ENCODE assay signal across 19 cellular contexts in the genomic region with DNA sequence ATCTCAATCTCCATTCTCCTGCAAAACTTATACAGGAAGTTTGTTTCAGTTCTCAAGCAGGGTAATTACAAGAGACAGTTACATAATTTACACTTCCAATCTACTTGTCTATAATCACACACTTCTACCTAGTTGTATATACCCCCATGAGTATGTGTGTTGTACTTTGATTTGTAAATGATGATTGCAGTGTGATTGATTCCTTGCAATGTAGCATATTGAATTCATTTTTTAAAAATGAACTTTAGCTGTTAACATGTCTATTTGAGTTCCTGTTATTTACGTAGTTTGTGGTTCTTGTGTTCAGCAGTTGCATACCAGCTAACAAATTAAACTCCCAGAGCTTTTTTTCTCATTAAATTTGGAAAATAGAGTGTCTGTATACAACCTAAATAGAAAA.
A peak's percentile ranks its signal among the peaks of the same experiment; 100 is the strongest.
DNase-seq lines count a peak whose midpoint lies in the region; ATAC-seq, FAIRE-seq and TF ChIP-seq lines count a peak whose summit lies in the region.
"Had no signal": no experiment of that assay in that cellular context is flagged by ENCODE, and none has a peak within 500 bp of the region (broad histone marks: within the 10 kb centered on the region; RNA-seq: fewer than 3 reads in every experiment).

No MANE protein-coding gene starts in this region.

- peak; percentile 52 for FAIRE-seq in H54 (lab: Jason Lieb, UNC)
- FAIRE-seq: D721Med, HTR-8/SVneo had no signal

- H3K36me3 Mint-ChIP-seq in activated naive CD4-positive, alpha-beta T cell treated with anti-CD3 and anti-CD28 coated beads, Interleukin-2, amount 10 ng/mL, durations not matched to agents 7 days and 5 days = peaks cover 15% of the 10 kb centered on the region
- H3K36me3 Mint-ChIP-seq in central memory CD8-positive, alpha-beta T cell (ENCODE audit: insufficient read depth) = peaks cover 5% of the 10 kb centered on the region
- H3K36me3 Mint-ChIP-seq in natural killer cell treated with Interleukin-12 subunit alpha and Interleukin-12 subunit beta and Interleukin-15 and Interleukin-18, amount 100 ng/mL, for 72 hours = peaks cover 4% of the 10 kb centered on the region

- no peaks in the 10 kb centered on the region for H3K27me3 Mint-ChIP-seq in activated naive CD4-positive, alpha-beta T cell treated with anti-CD3 and anti-CD28 coated beads, Interleukin-2, amount 10 ng/mL, durations not matched to agents 7 days and 5 days
- H3K27me3 Mint-ChIP-seq in central memory CD8-positive, alpha-beta T cell = no peaks in the 10 kb centered on the region
- no peaks in the 10 kb centered on the region for H3K27me3 Mint-ChIP-seq in natural killer cell treated with Interleukin-12 subunit alpha and Interleukin-12 subunit beta and Interleukin-15 and Interleukin-18, amount 100 ng/mL, for 72 hours

- ATAC-seq in central memory CD8-positive, alpha-beta T cell (replicated peaks; ENCODE audit: extremely low read depth, poor library complexity, severe bottlenecking) = no peak
- ATAC-seq in natural killer cell treated with Interleukin-12 subunit alpha and Interleukin-12 subunit beta and Interleukin-15 and Interleukin-18, amount 100 ng/mL, for 72 hours = no peak
- ATAC-seq: PC-3 had no signal

- peaks cover 37% of the 10 kb centered on the region for H3K4me1 Mint-ChIP-seq in activated naive CD4-positive, alpha-beta T cell treated with anti-CD3 and anti-CD28 coated beads, Interleukin-2, amount 10 ng/mL, durations not matched to agents 7 days and 5 days
- H3K4me1 Mint-ChIP-seq in central memory CD8-positive, alpha-beta T cell = peaks cover 31% of the 10 kb centered on the region
- peaks cover 48 to 49% of the 10 kb centered on the region in 2 donors for H3K4me1 Mint-ChIP-seq in natural killer cell treated with Interleukin-12 subunit alpha and Interleukin-12 subunit beta and Interleukin-15 and Interleukin-18, amount 100 ng/mL, for 72 hours (ENCODE audit: low read depth in 2 of 2)

- TF ChIP-seq POLR2A in H54 (IDR thresholded peaks at IDR 0.05; ENCODE audit: low read depth, low read length) = no peak

- H3K27ac Mint-ChIP-seq in activated naive CD4-positive, alpha-beta T cell treated with anti-CD3 and anti-CD28 coated beads, Interleukin-2, amount 10 ng/mL, durations not matched to agents 7 days and 5 days = peak overlapping the region; percentile 0
- no peak overlapping the region for H3K27ac Mint-ChIP-seq in central memory CD8-positive, alpha-beta T cell (ENCODE audit: low read depth)
- peak overlapping the region; percentile 85 to 88 for H3K27ac Mint-ChIP-seq in natural killer cell treated with Interleukin-12 subunit alpha and Interleukin-12 subunit beta and Interleukin-15 and Interleukin-18, amount 100 ng/mL, for 72 hours

- no peaks in the 10 kb centered on the region for H3K9me3 Mint-ChIP-seq in activated naive CD4-positive, alpha-beta T cell treated with anti-CD3 and anti-CD28 coated beads, Interleukin-2, amount 10 ng/mL, durations not matched to agents 7 days and 5 days
- no peaks in the 10 kb centered on the region for H3K9me3 Mint-ChIP-seq in central memory CD8-positive, alpha-beta T cell
- H3K9me3 Mint-ChIP-seq in natural killer cell treated with Interleukin-12 subunit alpha and Interleukin-12 subunit beta and Interleukin-15 and Interleukin-18, amount 100 ng/mL, for 72 hours = no peaks in the 10 kb centered on the region
- H3K9me3 Mint-ChIP-seq: CD14-positive monocyte had no signal

- no peak for DNase-seq in activated naive CD4-positive, alpha-beta T cell treated with anti-CD3 and anti-CD28 coated beads, Interleukin-2, amount 10 ng/mL, durations not matched to agents 7 days and 5 days
- no peak for DNase-seq in activated naive CD4-positive, alpha-beta T cell treated with anti-CD3 and anti-CD28 coated beads, Interleukin-2, amount 50 U/mL, for 16 hours
- DNase-seq in H54 (ENCODE audit: insufficient read length, low spot score) (no peak), globus pallidus (ENCODE audit: low spot score) (no peak), NCI-H128 (lab: John Stamatoyannopoulos, UW; ENCODE audit: unreplicated experiment) (no peak), NCI-H524 treated with DMSO at 0.1 percent for 48 hours (lab: John Stamatoyannopoulos, UW) (no peak)
- DNase-seq in central memory CD8-positive, alpha-beta T cell (ENCODE audit: low spot score in 2 of 2) = no peak
- no peak for DNase-seq in natural killer cell treated with Interleukin-12 subunit alpha and Interleukin-12 subunit beta and Interleukin-15 and Interleukin-18, amount 100 ng/mL, for 72 hours (ENCODE audit: low spot score)
- DNase-seq: AML-193, DMS79, HCEC 1CT, NCI-H1417 treated with DMSO at 0.1 percent for 48 hours, NCI-H1930, NCI-H2171, NCI-H446, PC-3 had no signal

- H3K4me3 Mint-ChIP-seq in activated naive CD4-positive, alpha-beta T cell treated with anti-CD3 and anti-CD28 coated beads, Interleukin-2, amount 10 ng/mL, durations not matched to agents 7 days and 5 days = no peak overlapping the region
- H3K4me3 Mint-ChIP-seq in central memory CD8-positive, alpha-beta T cell = peak overlapping the region; percentile 44
- H3K4me3 Mint-ChIP-seq in natural killer cell treated with Interleukin-12 subunit alpha and Interleukin-12 subunit beta and Interleukin-15 and Interleukin-18, amount 100 ng/mL, for 72 hours = peak overlapping the region; percentile 60

- CTCF ChIA-PET in activated naive CD4-positive, alpha-beta T cell treated with anti-CD3 and anti-CD28 coated beads, Interleukin-2, amount 10 ng/mL, durations not matched to agents 7 days and 5 days (lab: Charles Lee) = interaction anchor here (1.0 to 2.0 kb wide), 4 partner anchors 11 to 106 kb away, joined by 3 to 6 read pairs (median 4); no protein-coding TSS in a partner anchor
